8 cellular contexts compared by ENCODE assay signal in the genomic region with DNA sequence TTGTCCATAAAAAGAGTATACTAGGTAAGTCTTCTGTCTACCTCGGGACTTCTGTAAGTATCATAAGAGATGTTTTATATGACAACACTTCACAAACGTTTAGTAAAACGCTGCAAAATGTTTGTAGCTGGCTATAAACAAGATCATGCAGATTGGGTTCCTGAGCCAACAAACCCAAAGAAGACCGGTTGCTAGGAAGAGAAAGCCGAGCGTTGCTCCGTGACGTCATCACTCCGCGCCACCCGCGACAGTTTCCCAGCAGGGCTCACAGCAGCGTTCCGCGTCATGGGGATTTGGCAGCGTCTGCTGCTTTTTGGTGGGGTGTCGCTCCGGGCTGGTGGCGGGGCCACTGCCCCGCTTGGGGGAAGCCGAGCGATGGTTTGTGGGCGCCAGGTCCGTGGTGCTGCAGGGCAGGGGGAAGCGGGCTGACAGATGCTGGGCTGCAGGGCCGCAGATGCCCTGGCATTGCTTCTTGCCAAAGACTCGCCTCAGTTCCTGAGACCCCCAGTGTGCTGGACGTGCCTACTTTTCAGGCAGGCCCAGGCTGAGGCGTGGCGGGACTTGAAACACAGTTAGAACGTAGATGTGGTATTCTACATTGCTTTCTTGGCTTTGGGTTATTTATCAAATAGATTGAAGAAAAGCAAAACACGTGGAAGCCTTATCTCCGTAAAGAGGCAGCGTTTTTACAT. TPM values are rescaled to one million over a fixed set of nuclear protein-coding genes. Genes with fewer than 3 reads are reported as not detected.
DNase-seq lines count a peak whose midpoint lies in the region; ATAC-seq and TF ChIP-seq lines count a peak whose summit lies in the region.

A gene with protein sequence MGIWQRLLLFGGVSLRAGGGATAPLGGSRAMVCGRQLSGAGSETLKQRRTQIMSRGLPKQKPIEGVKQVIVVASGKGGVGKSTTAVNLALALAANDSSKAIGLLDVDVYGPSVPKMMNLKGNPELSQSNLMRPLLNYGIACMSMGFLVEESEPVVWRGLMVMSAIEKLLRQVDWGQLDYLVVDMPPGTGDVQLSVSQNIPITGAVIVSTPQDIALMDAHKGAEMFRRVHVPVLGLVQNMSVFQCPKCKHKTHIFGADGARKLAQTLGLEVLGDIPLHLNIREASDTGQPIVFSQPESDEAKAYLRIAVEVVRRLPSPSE (plus strand): TSS at position 250 of the 692 bp plus-strand sequence. CDS start 36 bp downstream, at position 286.

- H3K79me2 ChIP-seq in DOHH2 (ENCODE audit: control insufficient read depth, low read length) (peaks cover 9% of the 10 kb centered on the region), GM23338 (replicated peaks; ENCODE audit: insufficient read depth) (no peaks in the 10 kb centered on the region)

- H3F3A ChIP-seq in DOHH2 (ENCODE audit: control insufficient read depth, insufficient read depth), result no peaks in the 10 kb centered on the region
- no peaks in the 10 kb centered on the region for H3F3A ChIP-seq in GM23338 (replicated peaks; ENCODE audit: low read depth)

- H3K27ac Mint-ChIP-seq in GM23338, result peak within 1 kb of the TSS; percentile 94
- peak within 1 kb of the TSS; percentile 95 for H3K27ac Mint-ChIP-seq in activated T-helper 2 cell treated with anti-CD3 and anti-CD28 coated beads, Interferon-gamma antibody, Interleukin-2, Interleukin-4, amounts not matched to agents 10 μg/mL and 5 μg/mL and 100 μg/mL, durations not matched to agents 14 hours and 24 hours and 36 hours
- peak within 1 kb of the TSS; percentile 95 to 97 for H3K27ac Mint-ChIP-seq in natural killer cell treated with Interleukin-12 subunit alpha and Interleukin-12 subunit beta and Interleukin-15 and Interleukin-18, amount 100 ng/mL, for 72 hours

- H3K4me2 ChIP-seq in DOHH2 (ENCODE audit: low read length) (peak within 1 kb of the TSS; percentile 76), GM23338 (peak within 1 kb of the TSS; percentile 84)

- H3K9me3 Mint-ChIP-seq in GM23338, result peaks cover 6% of the 10 kb centered on the region; the same call in 1 of the 3 replicates
- H3K9me3 Mint-ChIP-seq in activated T-helper 2 cell treated with anti-CD3 and anti-CD28 coated beads, Interferon-gamma antibody, Interleukin-2, Interleukin-4, amounts not matched to agents 10 μg/mL and 5 μg/mL and 100 μg/mL, durations not matched to agents 14 hours and 24 hours and 36 hours, result no peaks in the 10 kb centered on the region
- peaks cover 3% of the 10 kb centered on the region for H3K9me3 Mint-ChIP-seq in natural killer cell treated with Interleukin-12 subunit alpha and Interleukin-12 subunit beta and Interleukin-15 and Interleukin-18, amount 100 ng/mL, for 72 hours

- peaks cover 4% of the 10 kb centered on the region; the same call in 2 of the 3 replicates for H3K36me3 Mint-ChIP-seq in GM23338 (ENCODE audit: low read depth)
- H3K36me3 Mint-ChIP-seq in activated T-helper 2 cell treated with anti-CD3 and anti-CD28 coated beads, Interferon-gamma antibody, Interleukin-2, Interleukin-4, amounts not matched to agents 10 μg/mL and 5 μg/mL and 100 μg/mL, durations not matched to agents 14 hours and 24 hours and 36 hours (ENCODE audit: low read depth), result peaks cover under 1% of the 10 kb centered on the region
- no peaks in the 10 kb centered on the region for H3K36me3 Mint-ChIP-seq in natural killer cell treated with Interleukin-12 subunit alpha and Interleukin-12 subunit beta and Interleukin-15 and Interleukin-18, amount 100 ng/mL, for 72 hours

- peak; percentile 94 for ATAC-seq in GM23338
- ATAC-seq in natural killer cell treated with Interleukin-12 subunit alpha and Interleukin-12 subunit beta and Interleukin-15 and Interleukin-18, amount 100 ng/mL, for 72 hours, result peak; percentile 96 to 98
- peak; percentile 96 for ATAC-seq in stimulated activated naive CD8-positive, alpha-beta T cell treated with anti-CD3 and anti-CD28 coated beads, Interleukin-15, Interleukin-2, amounts not matched to agents 100 U/mL and 50 U/mL, for 24 hours

- intact Hi-C loops in activated T-helper 2 cell treated with anti-CD3 and anti-CD28 coated beads, Interferon-gamma antibody, Interleukin-2, Interleukin-4, amounts not matched to agents 10 μg/mL and 5 μg/mL and 100 μg/mL, durations not matched to agents 14 hours and 24 hours and 36 hours (cut with micrococcal nuclease), result loop anchor here (1.0 to 10.0 kb wide), 7 partner anchors 104 to 644 kb away; partner anchors contain the start of genes AP4S1, DTD2, RNU6-7 and RNU6-8

- H3K4me3 Mint-ChIP-seq in GM23338, result peak within 1 kb of the TSS; percentile 94
- H3K4me3 Mint-ChIP-seq in activated T-helper 2 cell treated with anti-CD3 and anti-CD28 coated beads, Interferon-gamma antibody, Interleukin-2, Interleukin-4, amounts not matched to agents 10 μg/mL and 5 μg/mL and 100 μg/mL, durations not matched to agents 14 hours and 24 hours and 36 hours (ENCODE audit: low read depth), result peak within 1 kb of the TSS; percentile 90
- peak within 1 kb of the TSS; percentile 93 for H3K4me3 Mint-ChIP-seq in natural killer cell treated with Interleukin-12 subunit alpha and Interleukin-12 subunit beta and Interleukin-15 and Interleukin-18, amount 100 ng/mL, for 72 hours

- H4K20me1 ChIP-seq in DOHH2 (ENCODE audit: control insufficient read depth, insufficient read depth, low read depth, low read length) (no peaks in the 10 kb centered on the region), GM23338 (replicated peaks; ENCODE audit: insufficient read depth) (no peaks in the 10 kb centered on the region)

- H3K27me3 ChIP-seq in DOHH2 (ENCODE audit: control insufficient read depth, low read length), result peaks cover 2% of the 10 kb centered on the region; the same call in 1 of the 2 replicates
- H3K27me3 ChIP-seq in GM23338 (ENCODE audit: insufficient read depth), result no peaks in the 10 kb centered on the region

- peak within 1 kb of the TSS; percentile 96 for H2AFZ ChIP-seq in GM23338

- H3K4me3 ChIP-seq in DOHH2 (ENCODE audit: low read length) (peak within 1 kb of the TSS; percentile 90), GM23338 (peak within 1 kb of the TSS; percentile 79), fibroblast of pulmonary artery (replicated peaks; ENCODE audit: low read depth, low read length) (peak within 1 kb of the TSS; percentile 84)

- H3K36me3 ChIP-seq in DOHH2 (ENCODE audit: control insufficient read depth, low read length) (peaks cover 3% of the 10 kb centered on the region; the same call in 1 of the 2 replicates), GM23338 (ENCODE audit: insufficient read depth) (no peaks in the 10 kb centered on the region)

- H3K9me3 ChIP-seq in DOHH2 (ENCODE audit: control insufficient read depth, insufficient read depth, low read length), result no peaks in the 10 kb centered on the region

- no peaks in the 10 kb centered on the region for H3K9me2 ChIP-seq in DOHH2 (replicated peaks; ENCODE audit: control insufficient read depth, low read length)
- H3K9me2 ChIP-seq in GM23338 (ENCODE audit: insufficient read depth), result no peaks in the 10 kb centered on the region

- peaks cover 18% of the 10 kb centered on the region for H3K4me1 ChIP-seq in DOHH2 (ENCODE audit: control insufficient read depth, low read length)
- peaks cover 5% of the 10 kb centered on the region for H3K4me1 ChIP-seq in GM23338 (ENCODE audit: insufficient read depth)

- peaks cover 10% of the 10 kb centered on the region for H3K27me3 Mint-ChIP-seq in GM23338 (ENCODE audit: insufficient read depth, low read depth, poor library complexity)
- H3K27me3 Mint-ChIP-seq in activated T-helper 2 cell treated with anti-CD3 and anti-CD28 coated beads, Interferon-gamma antibody, Interleukin-2, Interleukin-4, amounts not matched to agents 10 μg/mL and 5 μg/mL and 100 μg/mL, durations not matched to agents 14 hours and 24 hours and 36 hours (ENCODE audit: low read depth), result peaks cover 8% of the 10 kb centered on the region
- H3K27me3 Mint-ChIP-seq in natural killer cell treated with Interleukin-12 subunit alpha and Interleukin-12 subunit beta and Interleukin-15 and Interleukin-18, amount 100 ng/mL, for 72 hours, result peaks cover 16 to 36% of the 10 kb centered on the region in 2 donors

- DNase-seq in GM23338 (ENCODE audit: low spot score) (peak; percentile 97), LHCN-M2 (ENCODE audit: low read depth) (peak; percentile 93), RPMI8226 (peak; percentile 93), fibroblast of pulmonary artery (ENCODE audit: low read depth) (peak; percentile 97)
- peak; percentile 96 for DNase-seq in activated T-helper 2 cell treated with anti-CD3 and anti-CD28 coated beads, Interferon-gamma antibody, Interleukin-2, Interleukin-4, amounts not matched to agents 10 μg/mL and 5 μg/mL and 100 μg/mL, durations not matched to agents 14 hours and 24 hours and 36 hours (ENCODE audit: low spot score)
- peak; percentile 96 for DNase-seq in natural killer cell treated with Interleukin-12 subunit alpha and Interleukin-12 subunit beta and Interleukin-15 and Interleukin-18, amount 100 ng/mL, for 72 hours (ENCODE audit: low spot score)
- peak; percentile 97 for DNase-seq in stimulated activated naive CD8-positive, alpha-beta T cell treated with anti-CD3 and anti-CD28 coated beads, Interleukin-15, Interleukin-2, amounts not matched to agents 100 U/mL and 50 U/mL, for 24 hours

- H3K4me1 Mint-ChIP-seq in GM23338, result peaks cover 5% of the 10 kb centered on the region; the same call in 2 of the 3 replicates
- peaks cover 21% of the 10 kb centered on the region for H3K4me1 Mint-ChIP-seq in activated T-helper 2 cell treated with anti-CD3 and anti-CD28 coated beads, Interferon-gamma antibody, Interleukin-2, Interleukin-4, amounts not matched to agents 10 μg/mL and 5 μg/mL and 100 μg/mL, durations not matched to agents 14 hours and 24 hours and 36 hours (ENCODE audit: low read depth)
- peaks cover 20 to 26% of the 10 kb centered on the region in 2 donors for H3K4me1 Mint-ChIP-seq in natural killer cell treated with Interleukin-12 subunit alpha and Interleukin-12 subunit beta and Interleukin-15 and Interleukin-18, amount 100 ng/mL, for 72 hours (ENCODE audit: low read depth in 2 of 2)

- H3K27ac ChIP-seq in DOHH2 (ENCODE audit: low read depth, low read length), result peak within 1 kb of the TSS; percentile 32
- no peak within 1 kb of the TSS for H3K27ac ChIP-seq in GM23338 (ENCODE audit: low read depth)

- TF ChIP-seq CTCF in DOHH2 (IDR thresholded peaks at IDR 0.05; ENCODE audit: low read depth, low read length, poor library complexity, severe bottlenecking), result peak; percentile 17
- TF ChIP-seq CTCF in GM23338 (conservative IDR thresholded peaks at IDR 0.05; ENCODE audit: low read depth in 2 of 2), result no peak
- no peak for TF ChIP-seq CTCF in fibroblast of pulmonary artery (IDR thresholded peaks at IDR 0.05; ENCODE audit: low read length, missing control alignments)

TF ChIP-seq in GM23338, 12 proteins besides CTCF, POLR2A, EP300 and RAD21 (continues in another document):
- peak; percentile 100 for TF ChIP-seq CREB1 (CRISPR knock-in tag; IDR thresholded peaks at IDR 0.05; ENCODE audit: low read depth)

RNA-seq across cellular contexts. Expression of the gene that starts here (rescaled TPM):
- total RNA-seq in GM23338 (2014; rRNA removed; shearing (Covaris generic)), result 20.7 and 21.4 TPM in 2 replicates
- polyA plus RNA-seq in GM23338 (2016; fragmentation: Nextera tagmentation; extraction: Ambion mirVana), result 6.0 and 6.1 TPM in 2 replicates
- total RNA-seq in LHCN-M2 (2014; rRNA removed), result 12.0 and 15.9 TPM in 2 replicates
- polyA plus RNA-seq in LHCN-M2 (2012), result 5.7 TPM
- 8.7 and 9.5 TPM in 2 replicates for total RNA-seq in activated T-helper 2 cell treated with anti-CD3 and anti-CD28 coated beads, Interferon-gamma antibody, Interleukin-2, Interleukin-4, amounts not matched to agents 10 μg/mL and 5 μg/mL and 100 μg/mL, durations not matched to agents 14 hours and 24 hours and 36 hours
- 10 to 100 TPM in 1 of 2 donors, 1 to 10 TPM in 1; 9.0 to 12.3 TPM for total RNA-seq in natural killer cell treated with Interleukin-12 subunit alpha and Interleukin-12 subunit beta and Interleukin-15 and Interleukin-18, amount 100 ng/mL, for 72 hours
